In genomic region chr4:87732033-87732770, GRCh38 we compare ENCODE assay signal across 1 cellular context.
TF ChIP-seq lines count a peak whose summit lies in the region.

No MANE protein-coding gene starts in this region.

TF ChIP-seq in GM23338, 12 proteins besides CTCF, POLR2A, EP300 and RAD21 (continued from another document):
- TF ChIP-seq REST (IDR thresholded peaks at IDR 0.05; ENCODE audit: unreplicated experiment) (no peak), ZNF331 (CRISPR knock-in tag; IDR thresholded peaks at IDR 0.05; ENCODE audit: low read depth) (no peak), EZH2 (IDR thresholded peaks at IDR 0.05; ENCODE audit: low read depth, unreplicated experiment) (no peak), JUNB (IDR thresholded peaks at IDR 0.05; ENCODE audit: unreplicated experiment) (no peak)
